ENCODE assay signal across 1 cellular context in genomic region chr16:3400779-3401688, GRCh38.
A peak's percentile ranks its signal among the peaks of the same experiment; 100 is the strongest.
TF ChIP-seq lines count a peak whose summit lies in the region.

TSS of gene ZNF174 (plus strand) at chr16:3401215. CDS start at chr16:3402005, 790 bp downstream.
TSS of gene ZSCAN32 (minus strand) at chr16:3401004. CDS start at chr16:3397557, 3,447 bp downstream.

TF ChIP-seq in K562, 482 proteins besides CTCF, POLR2A, EP300 and RAD21 (continued from another document and continues in another):
- TF ChIP-seq ARID1B (IDR thresholded peaks at IDR 0.05), result no peak
- no peak for TF ChIP-seq MYBL2 (IDR thresholded peaks at IDR 0.05; ENCODE audit: low read depth)
- TF ChIP-seq MYBL2 (CRISPR knock-in tag; IDR thresholded peaks at IDR 0.05; ENCODE audit: borderline replicate concordance), result no peak
- no peak for TF ChIP-seq NUFIP1 (IDR thresholded peaks at IDR 0.05; ENCODE audit: partially characterized antibody)
- no peak for TF ChIP-seq FOXA1 (IDR thresholded peaks at IDR 0.05; ENCODE audit: borderline replicate concordance)
- no peak; the same call in 1 of the 2 replicates for TF ChIP-seq CBFB (CRISPR knock-in tag; IDR thresholded peaks at IDR 0.05)
- TF ChIP-seq GTF2A2 (tag; IDR thresholded peaks at IDR 0.05), result no peak
- TF ChIP-seq CBFA2T3 (IDR thresholded peaks at IDR 0.05), result no peak
- TF ChIP-seq ELF4 (CRISPR knock-in tag; IDR thresholded peaks at IDR 0.05), result no peak; the same call in 1 of the 2 replicates
- 0 out of 2 replicates have a peak, but pooled peaks have one; percentile 1 for TF ChIP-seq ZC3H11A (IDR thresholded peaks at IDR 0.05; ENCODE audit: low read depth, low read length)
- TF ChIP-seq, protein P1, sequence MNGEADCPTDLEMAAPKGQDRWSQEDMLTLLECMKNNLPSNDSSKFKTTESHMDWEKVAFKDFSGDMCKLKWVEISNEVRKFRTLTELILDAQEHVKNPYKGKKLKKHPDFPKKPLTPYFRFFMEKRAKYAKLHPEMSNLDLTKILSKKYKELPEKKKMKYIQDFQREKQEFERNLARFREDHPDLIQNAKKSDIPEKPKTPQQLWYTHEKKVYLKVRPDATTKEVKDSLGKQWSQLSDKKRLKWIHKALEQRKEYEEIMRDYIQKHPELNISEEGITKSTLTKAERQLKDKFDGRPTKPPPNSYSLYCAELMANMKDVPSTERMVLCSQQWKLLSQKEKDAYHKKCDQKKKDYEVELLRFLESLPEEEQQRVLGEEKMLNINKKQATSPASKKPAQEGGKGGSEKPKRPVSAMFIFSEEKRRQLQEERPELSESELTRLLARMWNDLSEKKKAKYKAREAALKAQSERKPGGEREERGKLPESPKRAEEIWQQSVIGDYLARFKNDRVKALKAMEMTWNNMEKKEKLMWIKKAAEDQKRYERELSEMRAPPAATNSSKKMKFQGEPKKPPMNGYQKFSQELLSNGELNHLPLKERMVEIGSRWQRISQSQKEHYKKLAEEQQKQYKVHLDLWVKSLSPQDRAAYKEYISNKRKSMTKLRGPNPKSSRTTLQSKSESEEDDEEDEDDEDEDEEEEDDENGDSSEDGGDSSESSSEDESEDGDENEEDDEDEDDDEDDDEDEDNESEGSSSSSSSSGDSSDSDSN (IDR thresholded peaks at IDR 0.05; ENCODE audit: borderline replicate concordance in 1 of 2, low read depth in 2 of 2, low read length in 2 of 2), result peak; percentile 73 to 91; a peak in 3 of 4 replicates
- no peak for TF ChIP-seq ZSCAN32 (CRISPR knock-in tag; IDR thresholded peaks at IDR 0.05)
- peak; percentile 61; the same call in 1 of the 2 replicates for TF ChIP-seq ZNF263 (CRISPR knock-in tag; IDR thresholded peaks at IDR 0.05; ENCODE audit: borderline replicate concordance)
- no peak for TF ChIP-seq NCOA6 (IDR thresholded peaks at IDR 0.05)
- TF ChIP-seq FOXP1 (CRISPR knock-in tag; IDR thresholded peaks at IDR 0.05), result 0 out of 2 replicates have a peak, but pooled peaks have one; percentile 19
- TF ChIP-seq ZNF133 (CRISPR knock-in tag; IDR thresholded peaks at IDR 0.05), result no peak
- TF ChIP-seq ZNF507 (tag; conservative IDR thresholded peaks at IDR 0.05), result no peak
- peak; percentile 66; the same call in 1 of the 2 replicates for TF ChIP-seq KLF1 (tag; IDR thresholded peaks at IDR 0.05)
- peak; percentile 87 for TF ChIP-seq FOS (IDR thresholded peaks at IDR 0.05; ENCODE audit: extremely low read depth, insufficient read length)
- no peak for TF ChIP-seq ZFP1 (CRISPR knock-in tag; IDR thresholded peaks at IDR 0.05)
- no peak for TF ChIP-seq MEF2D (tag; conservative IDR thresholded peaks at IDR 0.05; ENCODE audit: low read depth)
- TF ChIP-seq RBM22 (IDR thresholded peaks at IDR 0.05; ENCODE audit: low read depth, low read length, poor library complexity, severe bottlenecking), result no peak
- no peak for TF ChIP-seq SREBF1 (IDR thresholded peaks at IDR 0.05; ENCODE audit: borderline replicate concordance, low read depth, low read length)
- peak; percentile 92 for TF ChIP-seq POLR2G (IDR thresholded peaks at IDR 0.05; ENCODE audit: low read depth, low read length)
- no peak for TF ChIP-seq EZH2 (IDR thresholded peaks at IDR 0.05; ENCODE audit: borderline replicate concordance, low read depth, low read length)
- no peak for TF ChIP-seq XRCC3 (IDR thresholded peaks at IDR 0.05)
- TF ChIP-seq SRSF1 (IDR thresholded peaks at IDR 0.05; ENCODE audit: low read depth, low read length), result no peak; the same call in 1 of the 2 replicates
- TF ChIP-seq NELFE (IDR thresholded peaks at IDR 0.05; ENCODE audit: insufficient read depth, insufficient read length), result no peak
- no peak for TF ChIP-seq KLF6 (CRISPR knock-in tag; IDR thresholded peaks at IDR 0.05; ENCODE audit: borderline replicate concordance)
- TF ChIP-seq, protein P2, sequence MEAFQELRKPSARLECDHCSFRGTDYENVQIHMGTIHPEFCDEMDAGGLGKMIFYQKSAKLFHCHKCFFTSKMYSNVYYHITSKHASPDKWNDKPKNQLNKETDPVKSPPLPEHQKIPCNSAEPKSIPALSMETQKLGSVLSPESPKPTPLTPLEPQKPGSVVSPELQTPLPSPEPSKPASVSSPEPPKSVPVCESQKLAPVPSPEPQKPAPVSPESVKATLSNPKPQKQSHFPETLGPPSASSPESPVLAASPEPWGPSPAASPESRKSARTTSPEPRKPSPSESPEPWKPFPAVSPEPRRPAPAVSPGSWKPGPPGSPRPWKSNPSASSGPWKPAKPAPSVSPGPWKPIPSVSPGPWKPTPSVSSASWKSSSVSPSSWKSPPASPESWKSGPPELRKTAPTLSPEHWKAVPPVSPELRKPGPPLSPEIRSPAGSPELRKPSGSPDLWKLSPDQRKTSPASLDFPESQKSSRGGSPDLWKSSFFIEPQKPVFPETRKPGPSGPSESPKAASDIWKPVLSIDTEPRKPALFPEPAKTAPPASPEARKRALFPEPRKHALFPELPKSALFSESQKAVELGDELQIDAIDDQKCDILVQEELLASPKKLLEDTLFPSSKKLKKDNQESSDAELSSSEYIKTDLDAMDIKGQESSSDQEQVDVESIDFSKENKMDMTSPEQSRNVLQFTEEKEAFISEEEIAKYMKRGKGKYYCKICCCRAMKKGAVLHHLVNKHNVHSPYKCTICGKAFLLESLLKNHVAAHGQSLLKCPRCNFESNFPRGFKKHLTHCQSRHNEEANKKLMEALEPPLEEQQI (IDR thresholded peaks at IDR 0.05), result no peak
- no peak for TF ChIP-seq BRF2 (IDR thresholded peaks at IDR 0.05; ENCODE audit: borderline replicate concordance, insufficient read depth, insufficient read length)
- TF ChIP-seq ZNF217 (CRISPR knock-in tag; IDR thresholded peaks at IDR 0.05), result no peak
- TF ChIP-seq ZNF224 (CRISPR knock-in tag; IDR thresholded peaks at IDR 0.05), result no peak
- peak; percentile 91 for TF ChIP-seq HCFC1 (IDR thresholded peaks at IDR 0.05; ENCODE audit: low read depth, low read length)
- TF ChIP-seq SMAD3 (CRISPR knock-in tag; conservative IDR thresholded peaks at IDR 0.05), result 0 out of 2 replicates have a peak, but pooled peaks have one; percentile 56
- TF ChIP-seq, protein P3, sequence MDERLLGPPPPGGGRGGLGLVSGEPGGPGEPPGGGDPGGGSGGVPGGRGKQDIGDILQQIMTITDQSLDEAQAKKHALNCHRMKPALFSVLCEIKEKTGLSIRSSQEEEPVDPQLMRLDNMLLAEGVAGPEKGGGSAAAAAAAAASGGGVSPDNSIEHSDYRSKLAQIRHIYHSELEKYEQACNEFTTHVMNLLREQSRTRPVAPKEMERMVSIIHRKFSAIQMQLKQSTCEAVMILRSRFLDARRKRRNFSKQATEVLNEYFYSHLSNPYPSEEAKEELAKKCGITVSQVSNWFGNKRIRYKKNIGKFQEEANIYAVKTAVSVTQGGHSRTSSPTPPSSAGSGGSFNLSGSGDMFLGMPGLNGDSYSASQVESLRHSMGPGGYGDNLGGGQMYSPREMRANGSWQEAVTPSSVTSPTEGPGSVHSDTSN (CRISPR knock-in tag; IDR thresholded peaks at IDR 0.05; ENCODE audit: low read depth), result peak; percentile 90
- TF ChIP-seq, protein P3 (tag; conservative IDR thresholded peaks at IDR 0.05; ENCODE audit: low read depth), result peak; percentile 99
- no peak for TF ChIP-seq ZNF778 (CRISPR knock-in tag; IDR thresholded peaks at IDR 0.05)
- no peak for TF ChIP-seq NCOR1 (IDR thresholded peaks at IDR 0.05)
- TF ChIP-seq, protein P4, sequence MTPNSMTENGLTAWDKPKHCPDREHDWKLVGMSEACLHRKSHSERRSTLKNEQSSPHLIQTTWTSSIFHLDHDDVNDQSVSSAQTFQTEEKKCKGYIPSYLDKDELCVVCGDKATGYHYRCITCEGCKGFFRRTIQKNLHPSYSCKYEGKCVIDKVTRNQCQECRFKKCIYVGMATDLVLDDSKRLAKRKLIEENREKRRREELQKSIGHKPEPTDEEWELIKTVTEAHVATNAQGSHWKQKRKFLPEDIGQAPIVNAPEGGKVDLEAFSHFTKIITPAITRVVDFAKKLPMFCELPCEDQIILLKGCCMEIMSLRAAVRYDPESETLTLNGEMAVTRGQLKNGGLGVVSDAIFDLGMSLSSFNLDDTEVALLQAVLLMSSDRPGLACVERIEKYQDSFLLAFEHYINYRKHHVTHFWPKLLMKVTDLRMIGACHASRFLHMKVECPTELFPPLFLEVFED (CRISPR knock-in tag; conservative IDR thresholded peaks at IDR 0.05), result no peak
- peak; percentile 85 for TF ChIP-seq SP2 (IDR thresholded peaks at IDR 0.05; ENCODE audit: extremely low read depth, low read depth, low read length, poor library complexity, severe bottlenecking)
- no peak; the same call in 1 of the 2 replicates for TF ChIP-seq OTX1 (CRISPR knock-in tag; IDR thresholded peaks at IDR 0.05)
- TF ChIP-seq SMARCC2 (IDR thresholded peaks at IDR 0.05; ENCODE audit: low read depth), result no peak
- TF ChIP-seq KAT7 (CRISPR knock-in tag; IDR thresholded peaks at IDR 0.05; ENCODE audit: borderline replicate concordance), result no peak
- peak in 1 of 2 experiments; percentile 33; a peak in 1 of 3 replicates for TF ChIP-seq CBX3 (IDR thresholded peaks at IDR 0.05; ENCODE audit: borderline replicate concordance in 1 of 2, low read length in 2 of 2)
- no peak for TF ChIP-seq ZNF408 (CRISPR knock-in tag; IDR thresholded peaks at IDR 0.05; ENCODE audit: low read depth)
- TF ChIP-seq U2AF1 (optimal IDR thresholded peaks at IDR 0.05; ENCODE audit: low read depth, low read length), result peak; percentile 65
- TF ChIP-seq, protein P5, sequence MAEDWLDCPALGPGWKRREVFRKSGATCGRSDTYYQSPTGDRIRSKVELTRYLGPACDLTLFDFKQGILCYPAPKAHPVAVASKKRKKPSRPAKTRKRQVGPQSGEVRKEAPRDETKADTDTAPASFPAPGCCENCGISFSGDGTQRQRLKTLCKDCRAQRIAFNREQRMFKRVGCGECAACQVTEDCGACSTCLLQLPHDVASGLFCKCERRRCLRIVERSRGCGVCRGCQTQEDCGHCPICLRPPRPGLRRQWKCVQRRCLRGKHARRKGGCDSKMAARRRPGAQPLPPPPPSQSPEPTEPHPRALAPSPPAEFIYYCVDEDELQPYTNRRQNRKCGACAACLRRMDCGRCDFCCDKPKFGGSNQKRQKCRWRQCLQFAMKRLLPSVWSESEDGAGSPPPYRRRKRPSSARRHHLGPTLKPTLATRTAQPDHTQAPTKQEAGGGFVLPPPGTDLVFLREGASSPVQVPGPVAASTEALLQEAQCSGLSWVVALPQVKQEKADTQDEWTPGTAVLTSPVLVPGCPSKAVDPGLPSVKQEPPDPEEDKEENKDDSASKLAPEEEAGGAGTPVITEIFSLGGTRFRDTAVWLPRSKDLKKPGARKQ (CRISPR knock-in tag; IDR thresholded peaks at IDR 0.05), result no peak
- TF ChIP-seq ETV1 (tag; conservative IDR thresholded peaks at IDR 0.05; ENCODE audit: low read depth), result peak; percentile 93
- no peak for TF ChIP-seq TCF15 (CRISPR knock-in tag; IDR thresholded peaks at IDR 0.05)
- no peak for TF ChIP-seq HOXB6 (CRISPR knock-in tag; IDR thresholded peaks at IDR 0.05; ENCODE audit: borderline replicate concordance)
- TF ChIP-seq CAMTA2 (CRISPR knock-in tag; conservative IDR thresholded peaks at IDR 0.05), result no peak
- no peak for TF ChIP-seq SRSF9 (IDR thresholded peaks at IDR 0.05; ENCODE audit: borderline replicate concordance, low read depth, low read length)
- TF ChIP-seq ZNF584 (CRISPR knock-in tag; IDR thresholded peaks at IDR 0.05; ENCODE audit: low read depth), result no peak
- no peak for TF ChIP-seq ZNF77 (CRISPR knock-in tag; IDR thresholded peaks at IDR 0.05)
- TF ChIP-seq PTBP1 (IDR thresholded peaks at IDR 0.05; ENCODE audit: low read depth, low read length), result no peak
- TF ChIP-seq, protein P6, sequence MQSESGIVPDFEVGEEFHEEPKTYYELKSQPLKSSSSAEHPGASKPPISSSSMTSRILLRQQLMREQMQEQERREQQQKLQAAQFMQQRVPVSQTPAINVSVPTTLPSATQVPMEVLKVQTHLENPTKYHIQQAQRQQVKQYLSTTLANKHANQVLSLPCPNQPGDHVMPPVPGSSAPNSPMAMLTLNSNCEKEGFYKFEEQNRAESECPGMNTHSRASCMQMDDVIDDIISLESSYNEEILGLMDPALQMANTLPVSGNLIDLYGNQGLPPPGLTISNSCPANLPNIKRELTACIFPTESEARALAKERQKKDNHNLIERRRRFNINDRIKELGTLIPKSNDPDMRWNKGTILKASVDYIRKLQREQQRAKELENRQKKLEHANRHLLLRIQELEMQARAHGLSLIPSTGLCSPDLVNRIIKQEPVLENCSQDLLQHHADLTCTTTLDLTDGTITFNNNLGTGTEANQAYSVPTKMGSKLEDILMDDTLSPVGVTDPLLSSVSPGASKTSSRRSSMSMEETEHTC (IDR thresholded peaks at IDR 0.05), result no peak
- no peak for TF ChIP-seq SLC30A9 (CRISPR knock-in tag; IDR thresholded peaks at IDR 0.05)
- no peak for TF ChIP-seq ID3 (CRISPR knock-in tag; IDR thresholded peaks at IDR 0.05)
- no peak for TF ChIP-seq ID3 (tag; IDR thresholded peaks at IDR 0.05)
- no peak for TF ChIP-seq NFIX (CRISPR knock-in tag; IDR thresholded peaks at IDR 0.05; ENCODE audit: low read depth)
- TF ChIP-seq ETV5 (CRISPR knock-in tag; IDR thresholded peaks at IDR 0.05; ENCODE audit: low read depth), result peak; percentile 90
- TF ChIP-seq, protein P7, sequence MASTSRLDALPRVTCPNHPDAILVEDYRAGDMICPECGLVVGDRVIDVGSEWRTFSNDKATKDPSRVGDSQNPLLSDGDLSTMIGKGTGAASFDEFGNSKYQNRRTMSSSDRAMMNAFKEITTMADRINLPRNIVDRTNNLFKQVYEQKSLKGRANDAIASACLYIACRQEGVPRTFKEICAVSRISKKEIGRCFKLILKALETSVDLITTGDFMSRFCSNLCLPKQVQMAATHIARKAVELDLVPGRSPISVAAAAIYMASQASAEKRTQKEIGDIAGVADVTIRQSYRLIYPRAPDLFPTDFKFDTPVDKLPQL (IDR thresholded peaks at IDR 0.05; ENCODE audit: extremely low read depth, insufficient read length), result no peak
